1 cellular context compared by ENCODE assay signal in genomic region chr4:37725718-37726117, GRCh38.
TF ChIP-seq lines count a peak whose summit lies in the region.

No MANE protein-coding gene starts in this region.

TF ChIP-seq in IMR-90, 13 proteins besides CTCF, POLR2A, EP300 and RAD21 (continued from another document):
- TF ChIP-seq, protein P1, sequence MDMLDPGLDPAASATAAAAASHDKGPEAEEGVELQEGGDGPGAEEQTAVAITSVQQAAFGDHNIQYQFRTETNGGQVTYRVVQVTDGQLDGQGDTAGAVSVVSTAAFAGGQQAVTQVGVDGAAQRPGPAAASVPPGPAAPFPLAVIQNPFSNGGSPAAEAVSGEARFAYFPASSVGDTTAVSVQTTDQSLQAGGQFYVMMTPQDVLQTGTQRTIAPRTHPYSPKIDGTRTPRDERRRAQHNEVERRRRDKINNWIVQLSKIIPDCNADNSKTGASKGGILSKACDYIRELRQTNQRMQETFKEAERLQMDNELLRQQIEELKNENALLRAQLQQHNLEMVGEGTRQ (IDR thresholded peaks at IDR 0.05; ENCODE audit: low read depth, low read length): no peak
